ENCODE assay signal across 8 cellular contexts in the genomic region with DNA sequence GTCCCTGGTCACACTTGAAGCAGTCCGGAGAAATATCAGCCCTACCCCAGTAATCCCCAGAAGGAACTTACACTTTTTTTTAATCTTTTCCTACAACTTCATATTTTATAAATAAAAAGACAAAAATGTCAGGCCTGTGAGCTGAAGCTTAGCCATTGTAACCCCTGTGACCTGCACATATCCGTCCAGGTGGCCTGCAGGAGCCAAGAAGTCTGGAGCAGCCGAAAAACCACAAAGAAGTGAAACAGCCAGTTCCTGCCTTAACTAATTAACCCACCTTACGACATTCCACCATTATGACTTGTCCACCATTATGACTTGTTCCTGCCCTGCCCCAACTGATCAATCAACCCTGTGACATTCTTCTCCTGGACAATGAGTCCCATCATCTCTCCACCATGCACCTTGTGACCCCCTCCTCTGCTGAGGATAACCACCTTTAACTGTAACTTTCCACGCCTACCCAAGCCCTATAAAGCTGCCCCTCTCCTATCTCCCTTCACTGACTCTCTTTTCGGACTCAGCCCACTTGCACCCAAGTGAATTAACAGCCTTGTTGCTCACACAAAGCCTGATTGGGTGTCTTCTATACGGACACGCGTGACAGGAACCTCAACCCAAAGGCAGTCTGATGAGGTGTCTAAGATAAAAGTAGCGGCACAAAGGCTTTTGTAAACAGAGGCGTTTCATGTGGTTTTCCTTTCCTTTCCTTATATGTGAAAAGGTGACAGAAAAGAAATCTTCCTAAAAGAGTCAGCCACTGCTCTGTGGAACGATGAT. TPM values are rescaled to one million over a fixed set of nuclear protein-coding genes. Genes with fewer than 3 reads are reported as not detected.
DNase-seq lines count a peak whose midpoint lies in the region; FAIRE-seq and TF ChIP-seq lines count a peak whose summit lies in the region.
"Not testable (repeated sequence)": the region's sequence is repeated elsewhere in the genome, so short reads cannot be mapped to it uniquely, and the experiment has no call there.
"Had no signal": no experiment of that assay in that cellular context is flagged by ENCODE, and none has a peak within 500 bp of the region (broad histone marks: within the 10 kb centered on the region; RNA-seq: fewer than 3 reads in every experiment).

No MANE protein-coding gene starts in this region.

- TF ChIP-seq POLR2A in Peyer's patch (IDR thresholded peaks at IDR 0.05); adrenal gland (IDR thresholded peaks at IDR 0.05): not testable (repeated sequence)

- H3K27ac ChIP-seq in Peyer's patch, result peak overlapping the region; percentile 95 to 99 (median 98)
- peak overlapping the region; percentile 90 to 98 (median 95) for H3K27ac ChIP-seq in adrenal gland

- intact Hi-C loops in activated CD4-positive, alpha-beta memory T cell treated with anti-CD3 and anti-CD28 coated beads for 36 hours (cut with micrococcal nuclease), result loop anchor here (2.0 to 10.0 kb wide), 4 partner anchors 242 to 749 kb away; a partner anchor contains a TSS
- intact Hi-C loops in adrenal gland (cut with DNase I), result not testable (repeated sequence)

- not testable (repeated sequence) for TF ChIP-seq CTCF in Peyer's patch (IDR thresholded peaks at IDR 0.05); adrenal gland (IDR thresholded peaks at IDR 0.05); fibroblast of pulmonary artery (IDR thresholded peaks at IDR 0.05; ENCODE audit: low read length, missing control alignments)

- WGBS in adrenal gland, 4 donors, result 36 to 41% (median 38%) methylated on average over 12 of the region's 12 CpGs

- H3K9me3 ChIP-seq in Peyer's patch; adrenal gland (replicated peaks in 1 of 3); mucosa of stomach (ENCODE audit: control insufficient read depth, low read length): not testable (repeated sequence)

- not testable (repeated sequence) for H3K36me3 ChIP-seq in Peyer's patch; adrenal gland (replicated peaks in 1 of 2); mucosa of stomach (ENCODE audit: control insufficient read depth, insufficient read depth, low read length)

- POLR2A ChIA-PET in activated CD4-positive, alpha-beta memory T cell treated with anti-CD3 and anti-CD28 coated beads for 36 hours (lab: Charles Lee), result interaction anchor here (0.9 to 1.4 kb wide), 2 partner anchors 166 to 752 kb away, joined by 3 to 4 read pairs; no protein-coding TSS in a partner anchor

- peaks cover 21% of the 10 kb centered on the region for H3K4me1 Mint-ChIP-seq in activated CD4-positive, alpha-beta memory T cell treated with anti-CD3 and anti-CD28 coated beads for 36 hours (ENCODE audit: low read depth)

- H3K9ac ChIP-seq in mucosa of stomach (ENCODE audit: low read length), result peak overlapping the region; percentile 99

- peak; percentile 31 for FAIRE-seq in GM19239 (lab: Jason Lieb, UNC)

- not testable (repeated sequence) for H3K9me3 Mint-ChIP-seq in activated CD4-positive, alpha-beta memory T cell treated with anti-CD3 and anti-CD28 coated beads for 36 hours

- peak overlapping the region; percentile 70 to 84 (median 80) for H3K4me3 ChIP-seq in Peyer's patch
- H3K4me3 ChIP-seq in adrenal gland, result peak overlapping the region in 1 of 4 donors; percentile 74
- H3K4me3 ChIP-seq in fibroblast of pulmonary artery (replicated peaks; ENCODE audit: low read depth, low read length), result peak overlapping the region; percentile 75
- peak overlapping the region; percentile 86 for H3K4me3 ChIP-seq in mucosa of stomach (ENCODE audit: low read length)

- peak overlapping the region; percentile 83 for H3K4me3 Mint-ChIP-seq in activated CD4-positive, alpha-beta memory T cell treated with anti-CD3 and anti-CD28 coated beads for 36 hours

- H3K4me1 ChIP-seq in Peyer's patch; adrenal gland (replicated peaks in 1 of 2): not testable (repeated sequence)
- H3K4me1 ChIP-seq in mucosa of stomach (ENCODE audit: control insufficient read depth, insufficient read depth, low read length), result peaks cover 13% of the 10 kb centered on the region

- peak overlapping the region; percentile 95 for H3K27ac Mint-ChIP-seq in activated CD4-positive, alpha-beta memory T cell treated with anti-CD3 and anti-CD28 coated beads for 36 hours

- not testable (repeated sequence) for H3K27me3 ChIP-seq in Peyer's patch; adrenal gland; mucosa of stomach (ENCODE audit: control insufficient read depth, insufficient read depth, low read length)

- not testable (repeated sequence) for DNase-seq in GM19239 (ENCODE audit: insufficient read length, low spot score); fibroblast of pulmonary artery (ENCODE audit: low read depth)
- DNase-seq in Peyer's patch (peak in 2 of 3 donors; percentile 55 to 70), adrenal gland (peak in 1 of 7 donors; percentile 21)
- DNase-seq in activated CD4-positive, alpha-beta memory T cell treated with anti-CD3 and anti-CD28 coated beads for 36 hours, result peak; percentile 65
- peak; percentile 16 to 70 for DNase-seq in stimulated activated CD4-positive, alpha-beta T cell treated with anti-CD3 and anti-CD28 coated beads, Interleukin-4, amount 100 ng/mL, for 4 hours

- CTCF ChIA-PET in activated CD4-positive, alpha-beta memory T cell treated with anti-CD3 and anti-CD28 coated beads for 36 hours (lab: Charles Lee), result not testable (repeated sequence)

- not testable (repeated sequence) for H3K36me3 Mint-ChIP-seq in activated CD4-positive, alpha-beta memory T cell treated with anti-CD3 and anti-CD28 coated beads for 36 hours

- not testable (repeated sequence) for H3K27me3 Mint-ChIP-seq in activated CD4-positive, alpha-beta memory T cell treated with anti-CD3 and anti-CD28 coated beads for 36 hours

RNA-seq across cellular contexts. Expression of a gene that starts 20.3 kb away (rescaled TPM):
- total RNA-seq in Peyer's patch, result not detected
- total RNA-seq in activated CD4-positive, alpha-beta memory T cell treated with anti-CD3 and anti-CD28 coated beads for 36 hours, result not detected
- total RNA-seq in adrenal gland, result not detected
- not detected for polyA plus RNA-seq in adrenal gland
- total RNA-seq: progenitor cell of endocrine pancreas had no signal

RNA-seq across cellular contexts. Expression of a gene that starts 48.3 kb away (rescaled TPM):
- total RNA-seq in Peyer's patch, result not detected
- total RNA-seq in activated CD4-positive, alpha-beta memory T cell treated with anti-CD3 and anti-CD28 coated beads for 36 hours, result not detected
- not detected for total RNA-seq in adrenal gland
- polyA plus RNA-seq in adrenal gland, result not detected
- total RNA-seq: progenitor cell of endocrine pancreas had no signal
